ENCODE assay signal across 35 cellular contexts in the genomic region with DNA sequence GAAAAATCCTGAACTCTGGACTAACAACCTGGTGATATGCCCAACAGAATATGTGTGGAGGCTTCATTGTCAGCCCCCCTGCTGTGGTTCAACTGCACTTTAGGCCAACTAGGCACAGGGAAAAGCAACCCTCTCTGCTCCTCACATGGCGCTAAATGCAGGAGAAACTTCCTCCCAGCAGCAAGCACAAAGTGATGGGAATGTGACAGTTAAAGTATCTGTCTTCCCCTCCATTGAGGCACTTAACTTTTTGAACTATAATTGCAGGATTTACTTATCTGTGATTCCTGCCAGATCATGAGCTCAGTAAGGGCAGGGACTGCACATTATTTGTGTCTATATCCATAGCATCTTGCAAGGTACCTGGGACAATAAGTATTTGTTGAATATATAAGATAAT.
"Had no signal": no experiment of that assay in that cellular context is flagged by ENCODE, and none has a peak within 500 bp of the region (broad histone marks: within the 10 kb centered on the region; RNA-seq: fewer than 3 reads in every experiment).

No MANE protein-coding gene starts in this region.

- DNase-seq: Karpas-422, Kasumi-1, KG1, MG63, MM.1S, MV-4-11, NCI-H1048, NCI-H1092, NCI-H1092 treated with DMSO at 0.1 percent for 48 hours, NCI-H1105, NCI-H1105 treated with DMSO at 0.1 percent for 48 hours, NCI-H1417, NCI-H1417 treated with DMSO at 0.1 percent for 48 hours, NCI-H1436, NCI-H1436 treated with DMSO at 0.1 percent for 48 hours, NCI-H146, NCI-H1694, NCI-H1694 treated with DMSO at 0.1 percent for 48 hours, NCI-H187, NCI-H187 treated with DMSO at 0.1 percent for 48 hours, NCI-H1930, NCI-H2029, NCI-H2029 treated with DMSO at 0.1 percent for 48 hours, NCI-H2081, NCI-H2081 treated with DMSO at 0.1 percent for 48 hours, NCI-H2107, NCI-H2171, NCI-H2171 treated with DMSO at 0.1 percent for 48 hours, NCI-H226, NCI-H345, NCI-H446, NCI-H446 treated with DMSO at 0.1 percent for 48 hours, NCI-H510A, NCI-H510A treated with DMSO at 0.1 percent for 48 hours had no signal

- H3K9ac ChIP-seq: KMS-11 had no signal

- H3K27me3 ChIP-seq: MG63 had no signal

- H3K36me3 ChIP-seq: MG63 had no signal

- H3K9me3 ChIP-seq: MG63 had no signal

- H3K4me3 ChIP-seq: MG63 had no signal

- H3K4me2 ChIP-seq: KMS-11 had no signal

- H3K27ac ChIP-seq: KMS-11 had no signal
